In the genomic region with DNA sequence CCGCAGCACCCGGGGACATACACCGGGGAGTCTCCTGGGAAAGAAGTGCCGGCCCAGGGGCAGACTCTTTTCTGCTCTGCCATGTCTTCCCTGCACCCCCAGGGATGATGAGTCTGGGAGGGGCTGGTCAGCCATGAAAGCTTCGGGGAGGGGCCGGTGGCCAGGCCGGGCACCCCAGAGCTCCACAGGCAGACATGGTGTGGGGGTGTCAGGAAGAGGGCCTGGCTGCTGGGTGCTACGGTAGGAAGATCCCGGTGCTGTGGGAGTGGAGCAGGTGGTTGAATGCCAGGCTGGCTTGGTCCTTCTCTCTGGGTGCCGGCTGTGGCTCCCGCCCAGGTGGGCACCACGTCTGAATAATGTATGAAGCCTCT, we compare ENCODE assay signal across 12 cellular contexts. TPM values are rescaled to one million over a fixed set of nuclear protein-coding genes. Genes with fewer than 3 reads are reported as not detected.
DNase-seq lines count a peak whose midpoint lies in the region; ATAC-seq and TF ChIP-seq lines count a peak whose summit lies in the region.
"Had no signal": no experiment of that assay in that cellular context is flagged by ENCODE, and none has a peak within 500 bp of the region (broad histone marks: within the 10 kb centered on the region; RNA-seq: fewer than 3 reads in every experiment).

No MANE protein-coding gene starts in this region.

- peak in 2 of 4 donors; percentile 2 to 8 for ATAC-seq in psoas muscle

- peak overlapping the region; percentile 30 for H3K27ac ChIP-seq in psoas muscle

- WGBS in psoas muscle, 3 donors, result 20 to 28% (median 27%) methylated on average over 10 to 12 of the region's 12 CpGs

- peak overlapping the region; percentile 56 for H3K4me3 ChIP-seq in psoas muscle

- H3K9me3 Mint-ChIP-seq in IgD-negative memory B cell, result no peaks in the 10 kb centered on the region
- no peaks in the 10 kb centered on the region for H3K9me3 Mint-ChIP-seq in dendritic cell treated with granulocyte-macrophage colony-stimulating factor and Interleukin-4, amounts not matched to agents 40 ng/mL and 50 ng/mL, for 4 days

- no peaks in the 10 kb centered on the region for H3K27me3 Mint-ChIP-seq in IgD-negative memory B cell
- peaks cover 3% of the 10 kb centered on the region for H3K27me3 Mint-ChIP-seq in dendritic cell treated with granulocyte-macrophage colony-stimulating factor and Interleukin-4, amounts not matched to agents 40 ng/mL and 50 ng/mL, for 4 days

- intact Hi-C loops in dendritic cell treated with granulocyte-macrophage colony-stimulating factor and Interleukin-4, amounts not matched to agents 40 ng/mL and 50 ng/mL, for 4 days (cut with micrococcal nuclease), result no loop called here
- intact Hi-C loops in psoas muscle (cut with DNase I), result no loop called here

- peaks cover 0 to 37% (median 24%) of the 10 kb centered on the region in 3 donors for H3K4me1 Mint-ChIP-seq in IgD-negative memory B cell
- peaks cover 66% of the 10 kb centered on the region for H3K4me1 Mint-ChIP-seq in dendritic cell treated with granulocyte-macrophage colony-stimulating factor and Interleukin-4, amounts not matched to agents 40 ng/mL and 50 ng/mL, for 4 days (ENCODE audit: low read depth)

- H3K27me3 ChIP-seq in psoas muscle (ENCODE audit: insufficient read depth in 3 of 3, low read length in 2 of 3), result peaks cover 0 to 51% (median 21%) of the 10 kb centered on the region in 3 donors

- H3K4me1 ChIP-seq in psoas muscle, result no peaks in the 10 kb centered on the region

- H3K4me3 Mint-ChIP-seq in IgD-negative memory B cell, result peak overlapping the region in 2 of 4 donors; percentile 22 to 60
- H3K4me3 Mint-ChIP-seq in dendritic cell treated with granulocyte-macrophage colony-stimulating factor and Interleukin-4, amounts not matched to agents 40 ng/mL and 50 ng/mL, for 4 days, result no peak overlapping the region

- no peaks in the 10 kb centered on the region for H3K36me3 Mint-ChIP-seq in IgD-negative memory B cell
- H3K36me3 Mint-ChIP-seq in dendritic cell treated with granulocyte-macrophage colony-stimulating factor and Interleukin-4, amounts not matched to agents 40 ng/mL and 50 ng/mL, for 4 days (ENCODE audit: low read depth), result peaks cover 5% of the 10 kb centered on the region

- H3K9me3 ChIP-seq in psoas muscle, result no peaks in the 10 kb centered on the region

- DNase-seq in psoas muscle (no peak), HPDE6-E6E7 (ENCODE audit: extremely low spot score) (no peak), LoVo (ENCODE audit: low spot score) (no peak), cerebellar nuclear complex (lab: John Stamatoyannopoulos, UW) (no peak)
- DNase-seq: DMS79 treated with DMSO at 0.1 percent for 48 hours; GOT3; NCI-H1092 treated with DMSO at 0.1 percent for 48 hours; NK-92 treated with Interleukin-12 subunit alpha and Interleukin-12 subunit beta, amount 100 ng/mL, for 24 hours had no signal

- H3K36me3 ChIP-seq in psoas muscle (ENCODE audit: insufficient read depth in 1 of 2, low read depth in 1 of 2), result no peaks in the 10 kb centered on the region

- peak overlapping the region in 2 of 3 donors; percentile 70 to 92 for H3K27ac Mint-ChIP-seq in IgD-negative memory B cell
- H3K27ac Mint-ChIP-seq in dendritic cell treated with granulocyte-macrophage colony-stimulating factor and Interleukin-4, amounts not matched to agents 40 ng/mL and 50 ng/mL, for 4 days, result peak overlapping the region; percentile 5

- TF ChIP-seq CTCF in psoas muscle (IDR thresholded peaks at IDR 0.05), result no peak

RNA-seq across cellular contexts. Expression of gene LSP1, which starts 17.4 kb away (rescaled TPM):
- polyA plus RNA-seq in IgD-negative memory B cell (841 TPM), psoas muscle (10 to 100 TPM in 1 of 3 donors, 1 to 10 TPM in 2; 7.5 to 11.5 (median 9.4) TPM)
- 10 to 100 TPM; 14.4 to 27.1 (median 19.1) TPM for total RNA-seq in psoas muscle

RNA-seq across cellular contexts. Expression of gene PRR33, which starts 21.4 kb away (rescaled TPM):
- polyA plus RNA-seq in IgD-negative memory B cell (0.60 TPM), psoas muscle (under 1 TPM; 0.16 to 1.00 (median 0.61) TPM)
- total RNA-seq in psoas muscle, result 1 to 10 TPM; 1.6 to 8.9 (median 2.4) TPM
- total RNA-seq: esophagus mucosa, liver had no signal
- polyA plus RNA-seq: liver had no signal

RNA-seq across cellular contexts. Expression of gene TNNI2, which starts 31.5 kb away (rescaled TPM):
- polyA plus RNA-seq in IgD-negative memory B cell (8.0 TPM), psoas muscle (1,000 to 10,000 TPM; 1,614 to 6,537 (median 3,259) TPM)
- 1,000 to 10,000 TPM in 3 of 4 donors, 100 to 1,000 TPM in 1; 985 to 3,047 (median 2,750) TPM for total RNA-seq in psoas muscle

RNA-seq across cellular contexts. Expression of gene SYT8, which starts 35.5 kb away (rescaled TPM):
- polyA plus RNA-seq in IgD-negative memory B cell (not detected), psoas muscle (under 1 TPM in 2 of 3 donors, not detected in 1; 0.04 to 0.06 TPM)
- total RNA-seq in psoas muscle, result under 1 TPM in 1 of 4 donors, not detected in 3; 0.28 TPM

RNA-seq across cellular contexts. Expression of gene TNNT3, which starts 49.2 kb away (rescaled TPM):
- polyA plus RNA-seq in IgD-negative memory B cell (0.23 TPM), psoas muscle (1,000 to 10,000 TPM; 1,367 to 5,833 (median 3,289) TPM)
- 1,000 to 10,000 TPM; 1,884 to 7,638 (median 4,017) TPM for total RNA-seq in psoas muscle

Comparison
In these comparisons a context has a peak if more than half of its experiments do, and no peak if none do; other contexts are left out.
1. RNA of gene LSP1, which starts 17.4 kb away (polyA plus RNA-seq): 841 TPM in IgD-negative memory B cell (single experiment); 7.5 to 11.5 TPM in psoas muscle; every median in the first group is over 10 times any median in the second.
2. RNA of gene TNNI2, which starts 31.5 kb away (polyA plus RNA-seq): 1,614 to 6,537 TPM in psoas muscle; 8.0 TPM in IgD-negative memory B cell (single experiment); every median in the first group is over 100 times any median in the second.